Comparison of ENCODE assay signal across 10 cellular contexts in genomic region chr7:106065560-106066500, GRCh38. TPM values are rescaled to one million over a fixed set of nuclear protein-coding genes. Genes with fewer than 3 reads are reported as not detected.
DNase-seq lines count a peak whose midpoint lies in the region; ATAC-seq, FAIRE-seq and TF ChIP-seq lines count a peak whose summit lies in the region.
"Had no signal": no experiment of that assay in that cellular context is flagged by ENCODE, and none has a peak within 500 bp of the region (broad histone marks: within the 10 kb centered on the region; RNA-seq: fewer than 3 reads in every experiment).

No MANE protein-coding gene starts in this region.

- peak overlapping the region in 2 of 3 donors; percentile 40 to 61 for H3K4me3 ChIP-seq in breast epithelium

- no peak for TF ChIP-seq CTCF in breast epithelium (IDR thresholded peaks at IDR 0.05)

- no peaks in the 10 kb centered on the region for H3K9me3 ChIP-seq in breast epithelium

- peaks cover 0 to 4% of the 10 kb centered on the region in 2 donors for H3K9me3 Mint-ChIP-seq in stimulated activated naive B cell treated with anti-CD40 and anti-IgM and Interleukin-4, amounts not matched to agents 10 μg/mL and 1 μg/mL and 100 μg/mL, for 72 hours
- H3K9me3 Mint-ChIP-seq: T-helper 1 cell treated with Interleukin-12 subunit alpha and Interleukin-12 subunit beta and Interleukin-4 antibody, amounts not matched to agents 30 μg/mL and 1 μg/mL, for 36 hours had no signal

- intact Hi-C loops in breast epithelium (cut with DNase I; ENCODE audit: low total_unique reads), result no loop called here

- H3K27me3 ChIP-seq in breast epithelium, result no peaks in the 10 kb centered on the region

- H3K27me3 Mint-ChIP-seq in stimulated activated naive B cell treated with anti-CD40 and anti-IgM and Interleukin-4, amounts not matched to agents 10 μg/mL and 1 μg/mL and 100 μg/mL, for 72 hours, result no peaks in the 10 kb centered on the region

- TF ChIP-seq POLR2A in breast epithelium (IDR thresholded peaks at IDR 0.05) (no peak), H54 (IDR thresholded peaks at IDR 0.05; ENCODE audit: low read depth, low read length) (no peak)

- H3K4me1 ChIP-seq in breast epithelium, result peaks cover 2 to 6% of the 10 kb centered on the region in 2 donors

- H3K27ac Mint-ChIP-seq in stimulated activated naive B cell treated with anti-CD40 and anti-IgM and Interleukin-4, amounts not matched to agents 10 μg/mL and 1 μg/mL and 100 μg/mL, for 72 hours, result peak overlapping the region; percentile 20
- H3K27ac Mint-ChIP-seq: T-helper 1 cell treated with Interleukin-12 subunit alpha and Interleukin-12 subunit beta and Interleukin-4 antibody, amounts not matched to agents 30 μg/mL and 1 μg/mL, for 36 hours had no signal

- no peak overlapping the region for H3K4me3 Mint-ChIP-seq in stimulated activated naive B cell treated with anti-CD40 and anti-IgM and Interleukin-4, amounts not matched to agents 10 μg/mL and 1 μg/mL and 100 μg/mL, for 72 hours
- H3K4me3 Mint-ChIP-seq: T-helper 1 cell treated with Interleukin-12 subunit alpha and Interleukin-12 subunit beta and Interleukin-4 antibody, amounts not matched to agents 30 μg/mL and 1 μg/mL, for 36 hours had no signal

- H3K27ac ChIP-seq in breast epithelium, result peak overlapping the region; percentile 87 to 92

- H3K36me3 Mint-ChIP-seq in stimulated activated naive B cell treated with anti-CD40 and anti-IgM and Interleukin-4, amounts not matched to agents 10 μg/mL and 1 μg/mL and 100 μg/mL, for 72 hours, result peaks cover 4 to 5% of the 10 kb centered on the region in 2 donors

- no peaks in the 10 kb centered on the region for H3K36me3 ChIP-seq in breast epithelium

- DNase-seq in HuH-7.5 (ENCODE audit: low spot score) (peak; percentile 52), breast epithelium (ENCODE audit: low spot score in 2 of 2) (no peak), left lobe of liver (ENCODE audit: low spot score) (peak; percentile 78), epidermal melanocyte (ENCODE audit: insufficient read length, low spot score) (no peak), H54 (ENCODE audit: insufficient read length, low spot score) (no peak)
- DNase-seq in stimulated activated naive B cell treated with anti-CD40 and anti-IgM and Interleukin-4, amounts not matched to agents 10 μg/mL and 1 μg/mL and 100 μg/mL, for 72 hours, result no peak
- DNase-seq in activated CD4-positive, CD25-positive, alpha-beta regulatory T cell treated with anti-CD3 and anti-CD28 coated beads, Interleukin-2, amount 50 U/mL, for 72 hours, result no peak

- ATAC-seq in left lobe of liver, result peak; percentile 74
- no peak for ATAC-seq in stimulated activated naive B cell treated with anti-CD40 and anti-IgM and Interleukin-4, amounts not matched to agents 10 μg/mL and 1 μg/mL and 100 μg/mL, for 72 hours (replicated peaks)
- no peak for ATAC-seq in GM19397 (IDR thresholded peaks at IDR 0.05; ENCODE audit: unreplicated experiment)

- FAIRE-seq in H54 (lab: Jason Lieb, UNC), result no peak
- FAIRE-seq: GM18507 had no signal

- peaks cover 66 to 91% of the 10 kb centered on the region in 2 donors for H3K4me1 Mint-ChIP-seq in stimulated activated naive B cell treated with anti-CD40 and anti-IgM and Interleukin-4, amounts not matched to agents 10 μg/mL and 1 μg/mL and 100 μg/mL, for 72 hours

RNA-seq across cellular contexts. Expression of gene SYPL1, which starts 46.3 kb away (rescaled TPM):
- 100 to 1,000 TPM in 1 of 3 donors, 10 to 100 TPM in 2; 96.2 to 116 (median 98.3) TPM for total RNA-seq in breast epithelium
- 22.7 TPM for total RNA-seq in left lobe of liver

Comparison
In these comparisons a context has a peak if more than half of its experiments do, and no peak if none do; other contexts are left out.
1. DNase-seq: peak in HuH-7.5 (single experiment) and left lobe of liver (single experiment); none in breast epithelium (0 of 2), stimulated activated naive B cell treated with anti-CD40 and anti-IgM and Interleukin-4, amounts not matched to agents 10 μg/mL and 1 μg/mL and 100 μg/mL, for 72 hours (single experiment), epidermal melanocyte (single experiment), H54 (single experiment) and activated CD4-positive, CD25-positive, alpha-beta regulatory T cell treated with anti-CD3 and anti-CD28 coated beads, Interleukin-2, amount 50 U/mL, for 72 hours (single experiment).